16 cellular contexts compared by ENCODE assay signal in the genomic region with DNA sequence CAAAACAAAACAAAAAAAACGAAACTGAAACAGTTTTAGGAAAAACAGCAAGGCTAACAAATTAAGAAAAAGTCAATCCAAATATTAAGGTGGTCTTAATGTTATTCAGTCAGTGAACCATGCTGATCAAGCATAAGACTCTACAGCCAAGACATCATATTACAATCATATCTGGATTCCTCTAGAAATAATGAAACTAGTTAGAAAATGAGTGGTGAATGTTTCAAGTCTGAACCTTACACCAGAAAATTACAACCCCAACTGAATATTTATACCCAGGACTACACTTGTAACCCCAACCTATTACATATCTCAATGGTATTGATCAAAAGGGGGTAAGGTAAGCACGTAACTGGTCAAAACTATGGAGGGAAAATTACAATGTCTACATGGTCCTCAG. TPM values are rescaled to one million over a fixed set of nuclear protein-coding genes. Genes with fewer than 3 reads are reported as not detected.
DNase-seq lines count a peak whose midpoint lies in the region; ATAC-seq and TF ChIP-seq lines count a peak whose summit lies in the region.
"Had no signal": no experiment of that assay in that cellular context is flagged by ENCODE, and none has a peak within 500 bp of the region (broad histone marks: within the 10 kb centered on the region; RNA-seq: fewer than 3 reads in every experiment).

No MANE protein-coding gene starts in this region.

- DNase-seq in CD8-positive, alpha-beta T cell = no peak
- DNase-seq in GM13977 (ENCODE audit: low spot score) = peak; percentile 25
- DNase-seq in activated T-helper 1 cell treated with anti-CD3 and anti-CD28 coated beads, Interleukin-12 subunit alpha, Interleukin-12 subunit beta, Interleukin-2, Interleukin-4 antibody, amounts not matched to agents 30 ng/mL and 10 ng/mL and 1 ng/mL, durations not matched to agents 14 hours and 24 hours and 36 hours (ENCODE audit: low spot score) = no peak
- no peak for DNase-seq in lower lobe of right lung
- DNase-seq in dermis blood vessel endothelial cell = no peak
- DNase-seq in C1 segment of cervical spinal cord (lab: John Stamatoyannopoulos, UW) = no peak
- no peak for DNase-seq in LoVo (ENCODE audit: low spot score)
- no peak for DNase-seq in testis
- DNase-seq: EL; endodermal cell; glutamatergic neuron; kidney glomerular epithelial cell; NK-92 treated with Interleukin-12 subunit alpha and Interleukin-12 subunit beta, amount 100 ng/mL, for 24 hours; sigmoid colon had no signal

- peaks cover 38% of the 10 kb centered on the region for H3K36me3 ChIP-seq in CD8-positive, alpha-beta T cell (ENCODE audit: insufficient read depth, low read length)
- H3K36me3 ChIP-seq in lower lobe of right lung (peaks cover 91% of the 10 kb centered on the region), testis (ENCODE audit: low read depth, missing control alignments) (no peaks in the 10 kb centered on the region)

- peak overlapping the region; percentile 63 for H3K4me3 Mint-ChIP-seq in CD8-positive, alpha-beta T cell
- no peak overlapping the region for H3K4me3 Mint-ChIP-seq in activated T-helper 1 cell treated with anti-CD3 and anti-CD28 coated beads, Interleukin-12 subunit alpha, Interleukin-12 subunit beta, Interleukin-2, Interleukin-4 antibody, amounts not matched to agents 30 ng/mL and 10 ng/mL and 1 ng/mL, durations not matched to agents 14 hours and 24 hours and 36 hours
- H3K4me3 Mint-ChIP-seq: endodermal cell, nephron had no signal

- H3K36me3 Mint-ChIP-seq in CD8-positive, alpha-beta T cell = peaks cover 84% of the 10 kb centered on the region
- H3K36me3 Mint-ChIP-seq in activated T-helper 1 cell treated with anti-CD3 and anti-CD28 coated beads, Interleukin-12 subunit alpha, Interleukin-12 subunit beta, Interleukin-2, Interleukin-4 antibody, amounts not matched to agents 30 ng/mL and 10 ng/mL and 1 ng/mL, durations not matched to agents 14 hours and 24 hours and 36 hours (ENCODE audit: low read depth) = peaks cover 50% of the 10 kb centered on the region

- no peaks in the 10 kb centered on the region for H3K27me3 ChIP-seq in CD8-positive, alpha-beta T cell (ENCODE audit: insufficient read depth, low read length)
- H3K27me3 ChIP-seq in lower lobe of right lung (ENCODE audit: low read depth) (no peaks in the 10 kb centered on the region), testis (no peaks in the 10 kb centered on the region)
- H3K27me3 ChIP-seq: sigmoid colon had no signal

- H3K27ac ChIP-seq in CD8-positive, alpha-beta T cell (ENCODE audit: low read depth, low read length) = no peak overlapping the region
- no peak overlapping the region for H3K27ac ChIP-seq in lower lobe of right lung
- peak overlapping the region in 1 of 2 donors; percentile 13 for H3K27ac ChIP-seq in testis
- H3K27ac ChIP-seq: C4-2B, sigmoid colon had no signal

- ATAC-seq in CD8-positive, alpha-beta T cell = no peak
- ATAC-seq in lower lobe of right lung = no peak

- H3K9me3 Mint-ChIP-seq in CD8-positive, alpha-beta T cell = no peaks in the 10 kb centered on the region
- no peaks in the 10 kb centered on the region for H3K9me3 Mint-ChIP-seq in activated T-helper 1 cell treated with anti-CD3 and anti-CD28 coated beads, Interleukin-12 subunit alpha, Interleukin-12 subunit beta, Interleukin-2, Interleukin-4 antibody, amounts not matched to agents 30 ng/mL and 10 ng/mL and 1 ng/mL, durations not matched to agents 14 hours and 24 hours and 36 hours
- H3K9me3 Mint-ChIP-seq: endodermal cell, nephron had no signal

- no peak overlapping the region for H3K4me3 ChIP-seq in CD8-positive, alpha-beta T cell (ENCODE audit: low read depth, low read length)
- H3K4me3 ChIP-seq in lower lobe of right lung (peak overlapping the region; percentile 20), testis (no peak overlapping the region)
- H3K4me3 ChIP-seq: sigmoid colon had no signal

- H3K4me1 Mint-ChIP-seq in CD8-positive, alpha-beta T cell (ENCODE audit: low read depth) = peaks cover 34% of the 10 kb centered on the region
- peaks cover 29% of the 10 kb centered on the region for H3K4me1 Mint-ChIP-seq in activated T-helper 1 cell treated with anti-CD3 and anti-CD28 coated beads, Interleukin-12 subunit alpha, Interleukin-12 subunit beta, Interleukin-2, Interleukin-4 antibody, amounts not matched to agents 30 ng/mL and 10 ng/mL and 1 ng/mL, durations not matched to agents 14 hours and 24 hours and 36 hours (ENCODE audit: low read depth)
- H3K4me1 Mint-ChIP-seq: endodermal cell, nephron had no signal

- in situ Hi-C loops in GM13977 (cut with MboI; ENCODE audit: low pct_unique_long_range_greater_than_20kb, low sequenced_read_pairs, unreplicated experiment) = no loop called here

- H3K9me3 ChIP-seq in CD8-positive, alpha-beta T cell (ENCODE audit: low read length) = no peaks in the 10 kb centered on the region
- H3K9me3 ChIP-seq in lower lobe of right lung = no peaks in the 10 kb centered on the region
- no peaks in the 10 kb centered on the region for H3K9me3 ChIP-seq in testis
- H3K9me3 ChIP-seq: sigmoid colon had no signal

- CTCF ChIA-PET in CD8-positive, alpha-beta T cell (lab: Charles Lee) = no interaction called here

- no peak for TF ChIP-seq CTCF in CD8-positive, alpha-beta T cell (IDR thresholded peaks at IDR 0.05)
- TF ChIP-seq CTCF in GM13977 (IDR thresholded peaks at IDR 0.05; ENCODE audit: extremely low read depth, insufficient read depth, missing control alignments) = no peak
- no peak for TF ChIP-seq CTCF in lower lobe of right lung (IDR thresholded peaks at IDR 0.05)
- TF ChIP-seq CTCF in testis (IDR thresholded peaks at IDR 0.05) = no peak

- POLR2A ChIA-PET in CD8-positive, alpha-beta T cell (lab: Charles Lee) = interaction anchor here (1.5 kb wide), 1 partner anchor 167 kb away, joined by 3 read pairs; no protein-coding TSS in a partner anchor

- H3K27ac Mint-ChIP-seq in CD8-positive, alpha-beta T cell = peak overlapping the region; percentile 88
- peak overlapping the region; percentile 26 for H3K27ac Mint-ChIP-seq in activated T-helper 1 cell treated with anti-CD3 and anti-CD28 coated beads, Interleukin-12 subunit alpha, Interleukin-12 subunit beta, Interleukin-2, Interleukin-4 antibody, amounts not matched to agents 30 ng/mL and 10 ng/mL and 1 ng/mL, durations not matched to agents 14 hours and 24 hours and 36 hours
- H3K27ac Mint-ChIP-seq: endodermal cell, nephron had no signal

- WGBS in testis, 2 donors = 59 to 67% methylated on average over 2 of the region's 2 CpGs

- no peaks in the 10 kb centered on the region for H3K27me3 Mint-ChIP-seq in CD8-positive, alpha-beta T cell (ENCODE audit: low read depth)
- H3K27me3 Mint-ChIP-seq in activated T-helper 1 cell treated with anti-CD3 and anti-CD28 coated beads, Interleukin-12 subunit alpha, Interleukin-12 subunit beta, Interleukin-2, Interleukin-4 antibody, amounts not matched to agents 30 ng/mL and 10 ng/mL and 1 ng/mL, durations not matched to agents 14 hours and 24 hours and 36 hours (ENCODE audit: insufficient read depth) = no peaks in the 10 kb centered on the region

- peaks cover 6% of the 10 kb centered on the region for H3K4me1 ChIP-seq in CD8-positive, alpha-beta T cell (ENCODE audit: insufficient read depth, low read length)
- H3K4me1 ChIP-seq in lower lobe of right lung = no peaks in the 10 kb centered on the region
- H3K4me1 ChIP-seq in testis = no peaks in the 10 kb centered on the region
- H3K4me1 ChIP-seq: sigmoid colon had no signal

- no peak for TF ChIP-seq POLR2A in testis (IDR thresholded peaks at IDR 0.05)

- intact Hi-C loops in CD8-positive, alpha-beta T cell (cut with DNase I, micrococcal nuclease) = no loop called here
- intact Hi-C loops in activated T-helper 1 cell treated with anti-CD3 and anti-CD28 coated beads, Interleukin-12 subunit alpha, Interleukin-12 subunit beta, Interleukin-2, Interleukin-4 antibody, amounts not matched to agents 30 ng/mL and 10 ng/mL and 1 ng/mL, durations not matched to agents 14 hours and 24 hours and 36 hours (cut with micrococcal nuclease) = no loop called here
- intact Hi-C loops in lower lobe of right lung (cut with DNase I) = no loop called here
- intact Hi-C loops in testis (cut with DNase I; ENCODE audit: low total_unique reads) = no loop called here

RNA-seq across cellular contexts. Expression of a gene that starts 48.8 kb away (rescaled TPM):
- total RNA-seq in CD8-positive, alpha-beta T cell = 10 to 100 TPM; 14.2 to 15.0 TPM
- 52.8 and 56.8 TPM in 2 replicates for total RNA-seq in activated T-helper 1 cell treated with anti-CD3 and anti-CD28 coated beads, Interleukin-12 subunit alpha, Interleukin-12 subunit beta, Interleukin-2, Interleukin-4 antibody, amounts not matched to agents 30 ng/mL and 10 ng/mL and 1 ng/mL, durations not matched to agents 14 hours and 24 hours and 36 hours
- total RNA-seq in lower lobe of right lung = 69.4 TPM
- total RNA-seq in dermis blood vessel endothelial cell = 129 and 166 TPM in 2 replicates
- total RNA-seq in testis = 10 to 100 TPM; 60.5 to 78.4 TPM
- polyA plus RNA-seq in testis (ENCODE audit: insufficient read depth, low read depth, low replicate concordance) = 174 TPM

RNA-seq across cellular contexts. Expression of a gene that starts 52.2 kb away (rescaled TPM):
- 10 to 100 TPM; 24.6 to 26.4 TPM for total RNA-seq in CD8-positive, alpha-beta T cell
- 28.2 and 34.3 TPM in 2 replicates for total RNA-seq in activated T-helper 1 cell treated with anti-CD3 and anti-CD28 coated beads, Interleukin-12 subunit alpha, Interleukin-12 subunit beta, Interleukin-2, Interleukin-4 antibody, amounts not matched to agents 30 ng/mL and 10 ng/mL and 1 ng/mL, durations not matched to agents 14 hours and 24 hours and 36 hours
- total RNA-seq in lower lobe of right lung (16.7 TPM), dermis blood vessel endothelial cell (17.5 and 21.9 TPM in 2 replicates), testis (10 to 100 TPM; 20.9 to 24.3 TPM)
- polyA plus RNA-seq in testis (ENCODE audit: insufficient read depth, low read depth, low replicate concordance) = 7.9 TPM

RNA-seq across cellular contexts. Expression of a gene that starts 52.7 kb away (rescaled TPM):
- total RNA-seq in CD8-positive, alpha-beta T cell = 100 to 1,000 TPM; 272 to 273 TPM
- 37.3 and 39.7 TPM in 2 replicates for total RNA-seq in activated T-helper 1 cell treated with anti-CD3 and anti-CD28 coated beads, Interleukin-12 subunit alpha, Interleukin-12 subunit beta, Interleukin-2, Interleukin-4 antibody, amounts not matched to agents 30 ng/mL and 10 ng/mL and 1 ng/mL, durations not matched to agents 14 hours and 24 hours and 36 hours
- total RNA-seq in lower lobe of right lung = 91.3 TPM
- total RNA-seq in dermis blood vessel endothelial cell = 82.9 and 86.4 TPM in 2 replicates
- total RNA-seq in testis = 10 to 100 TPM; 92.3 to 95.4 TPM
- 19.3 TPM for polyA plus RNA-seq in testis (ENCODE audit: insufficient read depth, low read depth, low replicate concordance)
